Comparison of ENCODE assay signal across 9 cellular contexts in genomic region chr14:22597771-22598098, GRCh38. TPM values are rescaled to one million over a fixed set of nuclear protein-coding genes. Genes with fewer than 3 reads are reported as not detected.
DNase-seq lines count a peak whose midpoint lies in the region; ATAC-seq and TF ChIP-seq lines count a peak whose summit lies in the region.
"Had no signal": no experiment of that assay in that cellular context is flagged by ENCODE, and none has a peak within 500 bp of the region (broad histone marks: within the 10 kb centered on the region; RNA-seq: fewer than 3 reads in every experiment).

No MANE protein-coding gene starts in this region.

- peak overlapping the region; percentile 98 for H3K4me3 Mint-ChIP-seq in type B pancreatic cell

- no peak for DNase-seq in body of pancreas
- no peak for DNase-seq in right lobe of liver
- DNase-seq in type B pancreatic cell (ENCODE audit: extremely low spot score, unreplicated experiment), result no peak
- no peak for DNase-seq in SW480 (ENCODE audit: low spot score)
- no peak for DNase-seq in Ammon's horn (ENCODE audit: low spot score)
- DNase-seq in NCI-H1105 (lab: John Stamatoyannopoulos, UW), result no peak

- no peaks in the 10 kb centered on the region for H3K9me3 Mint-ChIP-seq in type B pancreatic cell

- TF ChIP-seq POLR2A in body of pancreas (IDR thresholded peaks at IDR 0.05) (no peak), right lobe of liver (IDR thresholded peaks at IDR 0.05) (no peak)

- H3K4me1 ChIP-seq in body of pancreas, result peaks cover 21% of the 10 kb centered on the region
- H3K4me1 ChIP-seq in right lobe of liver, result peaks cover 0 to 20% (median 4%) of the 10 kb centered on the region in 4 donors

- H3K27me3 Mint-ChIP-seq in type B pancreatic cell, result peaks cover 32% of the 10 kb centered on the region

- peak; percentile 14 for ATAC-seq in GM18517 (IDR thresholded peaks at IDR 0.05; ENCODE audit: unreplicated experiment)
- peak; percentile 24 for ATAC-seq in HG03108 (IDR thresholded peaks at IDR 0.05; ENCODE audit: unreplicated experiment)
- ATAC-seq in body of pancreas, result peak; percentile 13
- peak in 3 of 4 donors; percentile 4 to 17 (median 10) for ATAC-seq in right lobe of liver

- H3K27ac ChIP-seq in body of pancreas, result peak overlapping the region; percentile 88 to 94 (median 91)
- H3K27ac ChIP-seq in right lobe of liver, result peak overlapping the region; percentile 86 to 94 (median 92)

- TF ChIP-seq CTCF in body of pancreas (IDR thresholded peaks at IDR 0.05) (no peak), right lobe of liver (IDR thresholded peaks at IDR 0.05) (no peak), type B pancreatic cell (conservative IDR thresholded peaks at IDR 0.05) (no peak)

- intact Hi-C loops in body of pancreas (cut with DNase I) (no loop called here), right lobe of liver (cut with DNase I) (no loop called here)

- H3K36me3 ChIP-seq in body of pancreas (replicated peaks in 1 of 2; ENCODE audit: insufficient read depth in 1 of 2, low read depth in 2 of 2), result no peaks in the 10 kb centered on the region
- peaks cover 0 to 14% (median 6%) of the 10 kb centered on the region in 4 donors for H3K36me3 ChIP-seq in right lobe of liver

- WGBS in body of pancreas, 2 donors, result 3 to 4% methylated on average over 8 to 9 of the region's 9 CpGs
- 2% methylated on average over 7 of the region's 9 CpGs for WGBS in right lobe of liver (ENCODE audit: insufficient coverage, low coverage, low lambda C conversion rate, missing lambda C conversion rate)

- H3K4me3 ChIP-seq in body of pancreas (peak overlapping the region; percentile 45 to 75), right lobe of liver (peak overlapping the region; percentile 73 to 96 (median 85))

- peaks cover 11% of the 10 kb centered on the region for H3K36me3 Mint-ChIP-seq in type B pancreatic cell

- no peaks in the 10 kb centered on the region for H3K9me3 ChIP-seq in body of pancreas
- H3K9me3 ChIP-seq in right lobe of liver, result no peaks in the 10 kb centered on the region

- peak overlapping the region; percentile 96 for H3K27ac Mint-ChIP-seq in type B pancreatic cell

- H3K4me1 Mint-ChIP-seq in type B pancreatic cell (ENCODE audit: unreplicated experiment), result peaks cover 28% of the 10 kb centered on the region

- H3K27me3 ChIP-seq in body of pancreas (no peaks in the 10 kb centered on the region), right lobe of liver (no peaks in the 10 kb centered on the region)

RNA-seq across cellular contexts. Expression of gene ABHD4, which starts 0.4 kb away (rescaled TPM):
- 10 to 100 TPM; 11.9 to 28.3 TPM for total RNA-seq in body of pancreas
- 10 to 100 TPM; 12.7 to 38.1 (median 18.5) TPM for total RNA-seq in right lobe of liver
- 34.1 and 71.0 TPM in 2 replicates for total RNA-seq in type B pancreatic cell (ENCODE audit: low replicate concordance)

RNA-seq across cellular contexts. Expression of gene DAD1, which starts 8.7 kb away (rescaled TPM):
- 100 to 1,000 TPM in 1 of 2 donors, 10 to 100 TPM in 1; 91.3 to 104 TPM for total RNA-seq in body of pancreas
- 100 to 1,000 TPM; 107 to 249 (median 133) TPM for total RNA-seq in right lobe of liver
- total RNA-seq in type B pancreatic cell (ENCODE audit: low replicate concordance), result 191 and 228 TPM in 2 replicates

RNA-seq across cellular contexts. Expression of gene OR6J1, which starts 46.4 kb away (rescaled TPM):
- total RNA-seq in body of pancreas (not detected), right lobe of liver (not detected), type B pancreatic cell (ENCODE audit: low replicate concordance) (not detected in 2 replicates)
- total RNA-seq: T-helper 1 cell treated with Interleukin-12 subunit alpha and Interleukin-12 subunit beta and Interleukin-4 antibody, amounts not matched to agents 30 ng/mL and 1 ng/mL, for 36 hours had no signal
